In the genomic region with DNA sequence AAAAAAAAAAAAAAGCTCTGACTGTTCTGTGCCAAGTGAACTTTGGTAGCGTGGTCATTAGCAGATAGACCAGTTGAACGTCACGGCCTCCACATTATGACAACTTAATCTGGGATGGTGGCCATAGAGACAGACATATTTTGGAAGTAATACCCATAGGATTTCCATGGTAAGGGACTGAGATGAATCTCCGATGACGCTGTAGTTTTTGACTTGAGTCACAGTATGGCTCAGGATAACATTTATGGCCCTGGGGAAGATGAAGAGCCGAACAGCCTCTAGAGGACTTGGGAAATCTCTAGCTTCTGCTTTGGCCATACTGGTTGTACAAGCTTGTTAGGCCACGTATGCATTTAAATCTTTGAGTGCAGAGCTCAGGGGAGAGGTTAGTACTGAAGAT, we compare ENCODE assay signal across 28 cellular contexts.
"Had no signal": no experiment of that assay in that cellular context is flagged by ENCODE, and none has a peak within 500 bp of the region (broad histone marks: within the 10 kb centered on the region; RNA-seq: fewer than 3 reads in every experiment).

No MANE protein-coding gene starts in this region.

- H3K27me3 ChIP-seq: colonic mucosa, gastrocnemius medialis had no signal

- DNase-seq: colonic mucosa; cortex of kidney; dermis blood vessel endothelial cell; dorsolateral prefrontal cortex; effector CD4-positive, alpha-beta T cell; effector CD8-positive, alpha-beta T cell; effector memory CD4-positive, alpha-beta T cell; effector memory CD8-positive, alpha-beta T cell; endodermal cell; erythroblast; esophagus squamous epithelium; foreskin fibroblast; foreskin keratinocyte; foreskin melanocyte; gastrocnemius medialis; glutamatergic neuron; head of caudate nucleus; heart left ventricle; heart right ventricle had no signal

- H3K27ac ChIP-seq: colonic mucosa, coronary artery, dorsolateral prefrontal cortex, epithelial cell of prostate, esophagus muscularis mucosa, esophagus squamous epithelium, foreskin keratinocyte, gastrocnemius medialis, gastroesophageal sphincter, heart left ventricle, heart right ventricle had no signal

- ATAC-seq: effector memory CD8-positive, alpha-beta T cell; esophagus mucosa; foreskin keratinocyte; gastrocnemius medialis; gastroesophageal sphincter; heart left ventricle; heart right ventricle had no signal

- FAIRE-seq: colon, endometrium, endothelial cell of umbilical vein, frontal cortex had no signal

- H3K36me3 ChIP-seq: colonic mucosa, esophagus muscularis mucosa, esophagus squamous epithelium, gastrocnemius medialis, gastroesophageal sphincter, heart left ventricle, heart right ventricle had no signal

- H3K4me1 ChIP-seq: colonic mucosa, esophagus muscularis mucosa, esophagus squamous epithelium, foreskin keratinocyte, gastrocnemius medialis, gastroesophageal sphincter, heart left ventricle, heart right ventricle had no signal

- H3K4me3 ChIP-seq: colonic mucosa, coronary artery, dorsolateral prefrontal cortex, esophagus muscularis mucosa, esophagus squamous epithelium, gastrocnemius medialis, gastroesophageal sphincter, heart left ventricle, heart right ventricle had no signal

- H3K9me3 ChIP-seq: colonic mucosa, esophagus squamous epithelium, gastrocnemius medialis had no signal
